ENCODE assay signal across 24 cellular contexts in the genomic region with DNA sequence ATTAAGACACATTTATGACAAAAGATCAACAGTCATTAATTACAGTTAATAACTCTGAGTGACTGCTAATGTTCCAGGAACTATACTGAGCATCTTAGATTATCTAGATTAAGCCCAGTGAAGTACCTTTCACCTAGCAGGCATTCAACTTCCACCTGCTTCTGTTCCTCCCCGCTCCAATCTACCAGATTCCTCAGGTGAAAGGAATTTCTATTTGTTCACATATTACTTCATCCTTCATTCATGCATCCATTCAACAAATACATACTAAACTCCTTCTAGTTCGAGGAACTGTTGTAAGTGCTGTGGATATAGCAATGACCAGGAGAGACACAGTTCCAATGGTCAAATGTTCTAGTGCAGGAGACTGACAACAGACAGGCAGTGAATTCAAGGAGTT.
DNase-seq lines count a peak whose midpoint lies in the region; ATAC-seq, FAIRE-seq and TF ChIP-seq lines count a peak whose summit lies in the region.
"Had no signal": no experiment of that assay in that cellular context is flagged by ENCODE, and none has a peak within 500 bp of the region (broad histone marks: within the 10 kb centered on the region; RNA-seq: fewer than 3 reads in every experiment).

No MANE protein-coding gene starts in this region.

- H3K4me3 ChIP-seq in PC-3 (ENCODE audit: low read length): no peak overlapping the region
- H3K4me3 ChIP-seq in breast epithelium: no peak overlapping the region
- H3K4me3 ChIP-seq: BLaER1, GM23338, HAP-1, SK-N-MC had no signal

- H3K4me2 ChIP-seq in PC-3 (ENCODE audit: low read length): no peak overlapping the region
- H3K4me2 ChIP-seq: BLaER1, GM23338 had no signal

- TF ChIP-seq POLR2A in H54 (IDR thresholded peaks at IDR 0.05; ENCODE audit: low read depth, low read length): no peak
- no peak for TF ChIP-seq POLR2A in breast epithelium (IDR thresholded peaks at IDR 0.05)

- POLR2A ChIA-PET in PC-3 (lab: Charles Lee; ENCODE audit: unreplicated experiment): no interaction called here

- no peak for DNase-seq in H54 (ENCODE audit: insufficient read length, low spot score)
- peak; percentile 49 for DNase-seq in PC-3
- DNase-seq in renal cortical epithelial cell (ENCODE audit: low read depth): peak; percentile 42
- no peak for DNase-seq in breast epithelium (ENCODE audit: low spot score in 2 of 2)
- DNase-seq in effector CD8-positive, alpha-beta T cell (lab: John Stamatoyannopoulos, UW): no peak
- DNase-seq: CD4-positive, alpha-beta T cell; HFFc6; NCI-H1092; NCI-H146; NCI-H1930; NCI-H2107; NCI-H69; SIG-M5; SW 1271 had no signal

- H3K27ac ChIP-seq in PC-3 (ENCODE audit: low read length): no peak overlapping the region
- H3K27ac ChIP-seq in breast epithelium: no peak overlapping the region
- H3K27ac ChIP-seq: BLaER1, SK-N-MC had no signal

- no peak overlapping the region for H3K9ac ChIP-seq in PC-3 (ENCODE audit: low read length)
- H3K9ac ChIP-seq: BLaER1 had no signal

- no peak overlapping the region for H2AFZ ChIP-seq in PC-3 (ENCODE audit: low read length)
- H2AFZ ChIP-seq: GM23338 had no signal

- FAIRE-seq in H54 (lab: Jason Lieb, UNC): peak; percentile 15
- FAIRE-seq: A204.1, G401.6, RCC 7860 had no signal

- H3K36me3 ChIP-seq in PC-3 (ENCODE audit: low read depth, low read length) (no peaks in the 10 kb centered on the region), breast epithelium (no peaks in the 10 kb centered on the region)
- H3K36me3 ChIP-seq: BLaER1, HAP-1 had no signal

- no peaks in the 10 kb centered on the region for H3K9me2 ChIP-seq in PC-3 (replicated peaks; ENCODE audit: low read length)

- no peaks in the 10 kb centered on the region for H3F3A ChIP-seq in PC-3 (ENCODE audit: low read length, unreplicated experiment)

- intact Hi-C loops in PC-3 (cut with micrococcal nuclease) (no loop called here), breast epithelium (cut with DNase I; ENCODE audit: low total_unique reads) (no loop called here)

- BruUV-seq in PC-3 (replicated peaks; lab: Mats Ljungman, UMichigan): no TSS peak

- no peaks in the 10 kb centered on the region for H3K79me2 ChIP-seq in PC-3 (ENCODE audit: low read length)

- peak; percentile 35; the same call in 1 of the 2 replicates for ATAC-seq in PC-3
- peak; percentile 17 for ATAC-seq in esophagus mucosa
- no peak for ATAC-seq in HG03095 (IDR thresholded peaks at IDR 0.05; ENCODE audit: unreplicated experiment)
- ATAC-seq: GM23338 had no signal

- H4K20me1 ChIP-seq in PC-3 (ENCODE audit: low read length): no peaks in the 10 kb centered on the region

- H3K4me1 ChIP-seq in PC-3 (ENCODE audit: insufficient read depth, low read length) (peaks cover 8% of the 10 kb centered on the region; the same call in 1 of the 2 replicates), breast epithelium (no peaks in the 10 kb centered on the region)
- H3K4me1 ChIP-seq: BLaER1, Caco-2, HAP-1 had no signal

- TF ChIP-seq CTCF in PC-3 (conservative IDR thresholded peaks at IDR 0.05; ENCODE audit: low read depth, low read length) (no peak), breast epithelium (IDR thresholded peaks at IDR 0.05) (no peak)

- CTCF ChIA-PET in PC-3 (lab: Charles Lee): no interaction called here

- H3K9me3 ChIP-seq in PC-3 (ENCODE audit: low read length): no peaks in the 10 kb centered on the region
- H3K9me3 ChIP-seq in breast epithelium: no peaks in the 10 kb centered on the region
- H3K9me3 ChIP-seq: Caco-2, HAP-1 had no signal

- H3K27me3 ChIP-seq in PC-3 (ENCODE audit: low read length): no peaks in the 10 kb centered on the region
- H3K27me3 ChIP-seq in breast epithelium: no peaks in the 10 kb centered on the region
- H3K27me3 ChIP-seq: BLaER1 had no signal

Comparison
In these comparisons a context has a peak if more than half of its experiments do, and no peak if none do; other contexts are left out.
1. DNase-seq: peak in PC-3 (single experiment) and renal cortical epithelial cell (single experiment); none in H54 (single experiment), breast epithelium (0 of 2) and effector CD8-positive, alpha-beta T cell (single experiment).